14 cellular contexts compared by ENCODE assay signal in genomic region chr6:119484598-119484997, GRCh38.
A peak's percentile ranks its signal among the peaks of the same experiment; 100 is the strongest.
DNase-seq lines count a peak whose midpoint lies in the region; ATAC-seq, FAIRE-seq and TF ChIP-seq lines count a peak whose summit lies in the region.
"Had no signal": no experiment of that assay in that cellular context is flagged by ENCODE, and none has a peak within 500 bp of the region (broad histone marks: within the 10 kb centered on the region; RNA-seq: fewer than 3 reads in every experiment).

No MANE protein-coding gene starts in this region.

- CTCF ChIA-PET in RWPE1 (lab: Yijun Ruan, JAX) = interaction anchor here (0.6 kb wide), 1 partner anchor 320 kb away, joined by 3 read pairs; no protein-coding TSS in a partner anchor

- intact Hi-C loops in pancreas (cut with DNase I) = no loop called here

- DNase-seq in ELR (ENCODE audit: low read depth) = peak; percentile 81
- DNase-seq in RWPE1 (ENCODE audit: low spot score) = peak; percentile 88
- peak; percentile 98 for DNase-seq in fibroblast of mammary gland (ENCODE audit: low read depth)
- peak in 1 of 6 donors; percentile 44 for DNase-seq in pancreas
- DNase-seq in stimulated activated CD4-positive, alpha-beta T cell treated with anti-CD3 and anti-CD28 coated beads, Interleukin-1b, Interleukin-23, amount 100 ng/mL, for 48 hours = no peak
- no peak for DNase-seq in NOMO-1 (lab: John Stamatoyannopoulos, UW; ENCODE audit: unreplicated experiment in 2 of 2)
- DNase-seq in activated naive CD4-positive, alpha-beta T cell treated with anti-CD3 and anti-CD28 coated beads, Interleukin-2, amount 50 U/mL, for 16 hours = no peak
- DNase-seq in activated CD4-positive, alpha-beta T cell treated with anti-CD3 and anti-CD28 coated beads, Interleukin-2, amount 50 U/mL, for 4 hours = no peak
- DNase-seq: activated T-cell treated with anti-CD3 and anti-CD28 coated beads, Interleukin-2, amount 50 U/mL, for 1 hour; COR-L47; heart right ventricle; naive thymus-derived CD8-positive, alpha-beta T cell; NCI-H1930; stimulated activated naive CD4-positive, alpha-beta T cell had no signal

- POLR2A ChIA-PET in RWPE1 (lab: Yijun Ruan, JAX; ENCODE audit: low non-redundant PET) = no interaction called here

- no peaks in the 10 kb centered on the region for H3K27me3 ChIP-seq in pancreas
- H3K27me3 ChIP-seq: heart right ventricle had no signal

- TF ChIP-seq CTCF in RWPE1 (conservative IDR thresholded peaks at IDR 0.05; ENCODE audit: low read depth) (no peak), fibroblast of mammary gland (conservative IDR thresholded peaks at IDR 0.05; ENCODE audit: control insufficient read depth, insufficient read depth, low read depth, low read length) (no peak), pancreas (IDR thresholded peaks at IDR 0.05) (no peak)

- no peaks in the 10 kb centered on the region for H3K36me3 ChIP-seq in pancreas
- H3K36me3 ChIP-seq: heart right ventricle had no signal

- H3K27ac ChIP-seq in RWPE1 = no peak overlapping the region
- H3K27ac ChIP-seq in pancreas = no peak overlapping the region
- H3K27ac ChIP-seq: heart right ventricle had no signal

- H3K9me3 ChIP-seq in pancreas = no peaks in the 10 kb centered on the region

- FAIRE-seq in pancreas (lab: Jason Lieb, UNC) = no peak

- peak; percentile 53 to 84 (median 76) for ATAC-seq in pancreas
- ATAC-seq: heart right ventricle; naive thymus-derived CD8-positive, alpha-beta T cell had no signal

- 44 to 46% methylated on average over 5 of the region's 5 CpGs for WGBS in pancreas, 2 donors

- no peak overlapping the region for H3K4me3 ChIP-seq in fibroblast of mammary gland (ENCODE audit: control insufficient read depth, low read depth, low read length)
- H3K4me3 ChIP-seq in pancreas = no peak overlapping the region
- H3K4me3 ChIP-seq: heart right ventricle had no signal

- peaks cover 0 to 6% (median 0%) of the 10 kb centered on the region in 3 donors for H3K4me1 ChIP-seq in pancreas
- H3K4me1 ChIP-seq: heart right ventricle had no signal

Comparison
In these comparisons a context has a peak if more than half of its experiments do, and no peak if none do; other contexts are left out.
1. DNase-seq: peak in ELR (single experiment), RWPE1 (single experiment) and fibroblast of mammary gland (single experiment); none in stimulated activated CD4-positive, alpha-beta T cell treated with anti-CD3 and anti-CD28 coated beads, Interleukin-1b, Interleukin-23, amount 100 ng/mL, for 48 hours (single experiment), NOMO-1 (0 of 2), activated naive CD4-positive, alpha-beta T cell treated with anti-CD3 and anti-CD28 coated beads, Interleukin-2, amount 50 U/mL, for 16 hours (single experiment) and activated CD4-positive, alpha-beta T cell treated with anti-CD3 and anti-CD28 coated beads, Interleukin-2, amount 50 U/mL, for 4 hours (0 of 2).